In the genomic region with DNA sequence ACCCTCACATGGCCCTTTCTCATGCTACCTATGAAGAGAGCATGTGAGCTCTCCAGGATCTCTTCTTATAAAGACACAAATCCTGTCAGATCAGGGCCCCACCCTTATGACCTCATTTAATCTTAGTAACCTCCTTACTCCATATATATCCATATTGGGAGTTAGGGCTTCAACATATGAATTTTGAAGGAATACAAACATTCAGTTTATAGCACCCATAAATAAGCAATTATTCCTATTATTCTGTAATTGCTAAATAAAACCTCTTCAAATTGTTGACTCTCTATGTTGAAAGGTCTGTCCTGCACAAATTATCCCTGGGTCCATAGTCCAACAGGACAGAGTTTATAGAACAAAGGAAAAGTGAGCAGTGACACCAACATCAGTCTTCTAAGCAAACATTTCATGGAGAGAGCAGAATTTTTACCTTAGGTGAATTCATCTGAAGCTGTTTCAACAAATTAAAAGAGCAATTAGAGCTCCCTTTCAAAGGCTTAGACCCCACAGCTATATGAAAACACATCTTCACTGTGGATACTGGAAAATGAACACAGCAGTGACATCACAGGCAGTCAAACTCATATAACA, we compare ENCODE assay signal across 1 cellular context.
A peak's percentile ranks its signal among the peaks of the same experiment; 100 is the strongest.
TF ChIP-seq lines count a peak whose summit lies in the region.

No MANE protein-coding gene starts in this region.

TF ChIP-seq in HepG2, 621 proteins besides CTCF, POLR2A, EP300 and RAD21 (continued from another document and continues in another):
- TF ChIP-seq, protein P1, sequence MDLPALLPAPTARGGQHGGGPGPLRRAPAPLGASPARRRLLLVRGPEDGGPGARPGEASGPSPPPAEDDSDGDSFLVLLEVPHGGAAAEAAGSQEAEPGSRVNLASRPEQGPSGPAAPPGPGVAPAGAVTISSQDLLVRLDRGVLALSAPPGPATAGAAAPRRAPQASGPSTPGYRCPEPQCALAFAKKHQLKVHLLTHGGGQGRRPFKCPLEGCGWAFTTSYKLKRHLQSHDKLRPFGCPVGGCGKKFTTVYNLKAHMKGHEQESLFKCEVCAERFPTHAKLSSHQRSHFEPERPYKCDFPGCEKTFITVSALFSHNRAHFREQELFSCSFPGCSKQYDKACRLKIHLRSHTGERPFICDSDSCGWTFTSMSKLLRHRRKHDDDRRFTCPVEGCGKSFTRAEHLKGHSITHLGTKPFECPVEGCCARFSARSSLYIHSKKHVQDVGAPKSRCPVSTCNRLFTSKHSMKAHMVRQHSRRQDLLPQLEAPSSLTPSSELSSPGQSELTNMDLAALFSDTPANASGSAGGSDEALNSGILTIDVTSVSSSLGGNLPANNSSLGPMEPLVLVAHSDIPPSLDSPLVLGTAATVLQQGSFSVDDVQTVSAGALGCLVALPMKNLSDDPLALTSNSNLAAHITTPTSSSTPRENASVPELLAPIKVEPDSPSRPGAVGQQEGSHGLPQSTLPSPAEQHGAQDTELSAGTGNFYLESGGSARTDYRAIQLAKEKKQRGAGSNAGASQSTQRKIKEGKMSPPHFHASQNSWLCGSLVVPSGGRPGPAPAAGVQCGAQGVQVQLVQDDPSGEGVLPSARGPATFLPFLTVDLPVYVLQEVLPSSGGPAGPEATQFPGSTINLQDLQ (CRISPR knock-in tag; IDR thresholded peaks at IDR 0.05): no peak
- TF ChIP-seq KDM6A (CRISPR knock-in tag; IDR thresholded peaks at IDR 0.05; ENCODE audit: low read depth): peak; percentile 81; the same call in 1 of the 2 replicates
- TF ChIP-seq, protein P2, sequence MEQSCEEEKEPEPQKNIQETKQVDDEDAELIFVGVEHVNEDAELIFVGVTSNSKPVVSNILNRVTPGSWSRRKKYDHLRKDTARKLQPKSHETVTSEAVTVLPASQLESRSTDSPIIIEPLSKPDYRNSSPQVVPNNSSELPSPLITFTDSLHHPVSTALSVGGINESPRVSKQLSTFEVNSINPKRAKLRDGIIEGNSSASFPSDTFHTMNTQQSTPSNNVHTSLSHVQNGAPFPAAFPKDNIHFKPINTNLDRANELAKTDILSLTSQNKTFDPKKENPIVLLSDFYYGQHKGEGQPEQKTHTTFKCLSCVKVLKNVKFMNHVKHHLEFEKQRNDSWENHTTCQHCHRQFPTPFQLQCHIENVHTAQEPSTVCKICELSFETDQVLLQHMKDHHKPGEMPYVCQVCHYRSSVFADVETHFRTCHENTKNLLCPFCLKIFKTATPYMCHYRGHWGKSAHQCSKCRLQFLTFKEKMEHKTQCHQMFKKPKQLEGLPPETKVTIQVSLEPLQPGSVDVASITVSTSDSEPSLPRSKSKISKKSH (CRISPR knock-in tag; IDR thresholded peaks at IDR 0.05; ENCODE audit: borderline replicate concordance): no peak
- TF ChIP-seq ISX (CRISPR knock-in tag; conservative IDR thresholded peaks at IDR 0.05): no peak
- TF ChIP-seq, protein P3, sequence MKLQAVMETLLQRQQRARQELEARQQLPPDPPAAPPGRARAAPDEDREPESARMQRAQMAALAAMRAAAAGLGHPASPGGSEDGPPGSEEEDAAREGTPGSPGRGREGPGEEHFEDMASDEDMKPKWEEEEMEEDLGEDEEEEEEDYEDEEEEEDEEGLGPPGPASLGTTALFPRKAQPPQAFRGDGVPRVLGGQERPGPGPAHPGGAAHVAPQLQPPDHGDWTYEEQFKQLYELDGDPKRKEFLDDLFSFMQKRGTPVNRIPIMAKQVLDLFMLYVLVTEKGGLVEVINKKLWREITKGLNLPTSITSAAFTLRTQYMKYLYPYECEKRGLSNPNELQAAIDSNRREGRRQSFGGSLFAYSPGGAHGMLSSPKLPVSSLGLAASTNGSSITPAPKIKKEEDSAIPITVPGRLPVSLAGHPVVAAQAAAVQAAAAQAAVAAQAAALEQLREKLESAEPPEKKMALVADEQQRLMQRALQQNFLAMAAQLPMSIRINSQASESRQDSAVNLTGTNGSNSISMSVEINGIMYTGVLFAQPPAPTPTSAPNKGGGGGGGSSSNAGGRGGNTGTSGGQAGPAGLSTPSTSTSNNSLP (IDR thresholded peaks at IDR 0.05; ENCODE audit: low read depth, low read length): peak; percentile 90
- TF ChIP-seq SP1 (IDR thresholded peaks at IDR 0.05): no peak
- TF ChIP-seq SP1 (CRISPR knock-in tag; IDR thresholded peaks at IDR 0.05): no peak
- TF ChIP-seq ZBTB21 (CRISPR knock-in tag; IDR thresholded peaks at IDR 0.05): peak; percentile 90
- TF ChIP-seq XBP1 (CRISPR knock-in tag; IDR thresholded peaks at IDR 0.05): no peak
- TF ChIP-seq, protein P4, sequence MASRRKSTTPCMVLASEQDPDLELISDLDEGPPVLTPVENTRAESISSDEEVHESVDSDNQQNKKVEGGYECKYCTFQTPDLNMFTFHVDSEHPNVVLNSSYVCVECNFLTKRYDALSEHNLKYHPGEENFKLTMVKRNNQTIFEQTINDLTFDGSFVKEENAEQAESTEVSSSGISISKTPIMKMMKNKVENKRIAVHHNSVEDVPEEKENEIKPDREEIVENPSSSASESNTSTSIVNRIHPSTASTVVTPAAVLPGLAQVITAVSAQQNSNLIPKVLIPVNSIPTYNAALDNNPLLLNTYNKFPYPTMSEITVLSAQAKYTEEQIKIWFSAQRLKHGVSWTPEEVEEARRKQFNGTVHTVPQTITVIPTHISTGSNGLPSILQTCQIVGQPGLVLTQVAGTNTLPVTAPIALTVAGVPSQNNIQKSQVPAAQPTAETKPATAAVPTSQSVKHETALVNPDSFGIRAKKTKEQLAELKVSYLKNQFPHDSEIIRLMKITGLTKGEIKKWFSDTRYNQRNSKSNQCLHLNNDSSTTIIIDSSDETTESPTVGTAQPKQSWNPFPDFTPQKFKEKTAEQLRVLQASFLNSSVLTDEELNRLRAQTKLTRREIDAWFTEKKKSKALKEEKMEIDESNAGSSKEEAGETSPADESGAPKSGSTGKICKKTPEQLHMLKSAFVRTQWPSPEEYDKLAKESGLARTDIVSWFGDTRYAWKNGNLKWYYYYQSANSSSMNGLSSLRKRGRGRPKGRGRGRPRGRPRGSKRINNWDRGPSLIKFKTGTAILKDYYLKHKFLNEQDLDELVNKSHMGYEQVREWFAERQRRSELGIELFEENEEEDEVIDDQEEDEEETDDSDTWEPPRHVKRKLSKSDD (CRISPR knock-in tag; IDR thresholded peaks at IDR 0.05; ENCODE audit: low read depth): no peak
- no peak for TF ChIP-seq ZNF33A (CRISPR knock-in tag; IDR thresholded peaks at IDR 0.05; ENCODE audit: borderline replicate concordance)
- TF ChIP-seq, protein P5, sequence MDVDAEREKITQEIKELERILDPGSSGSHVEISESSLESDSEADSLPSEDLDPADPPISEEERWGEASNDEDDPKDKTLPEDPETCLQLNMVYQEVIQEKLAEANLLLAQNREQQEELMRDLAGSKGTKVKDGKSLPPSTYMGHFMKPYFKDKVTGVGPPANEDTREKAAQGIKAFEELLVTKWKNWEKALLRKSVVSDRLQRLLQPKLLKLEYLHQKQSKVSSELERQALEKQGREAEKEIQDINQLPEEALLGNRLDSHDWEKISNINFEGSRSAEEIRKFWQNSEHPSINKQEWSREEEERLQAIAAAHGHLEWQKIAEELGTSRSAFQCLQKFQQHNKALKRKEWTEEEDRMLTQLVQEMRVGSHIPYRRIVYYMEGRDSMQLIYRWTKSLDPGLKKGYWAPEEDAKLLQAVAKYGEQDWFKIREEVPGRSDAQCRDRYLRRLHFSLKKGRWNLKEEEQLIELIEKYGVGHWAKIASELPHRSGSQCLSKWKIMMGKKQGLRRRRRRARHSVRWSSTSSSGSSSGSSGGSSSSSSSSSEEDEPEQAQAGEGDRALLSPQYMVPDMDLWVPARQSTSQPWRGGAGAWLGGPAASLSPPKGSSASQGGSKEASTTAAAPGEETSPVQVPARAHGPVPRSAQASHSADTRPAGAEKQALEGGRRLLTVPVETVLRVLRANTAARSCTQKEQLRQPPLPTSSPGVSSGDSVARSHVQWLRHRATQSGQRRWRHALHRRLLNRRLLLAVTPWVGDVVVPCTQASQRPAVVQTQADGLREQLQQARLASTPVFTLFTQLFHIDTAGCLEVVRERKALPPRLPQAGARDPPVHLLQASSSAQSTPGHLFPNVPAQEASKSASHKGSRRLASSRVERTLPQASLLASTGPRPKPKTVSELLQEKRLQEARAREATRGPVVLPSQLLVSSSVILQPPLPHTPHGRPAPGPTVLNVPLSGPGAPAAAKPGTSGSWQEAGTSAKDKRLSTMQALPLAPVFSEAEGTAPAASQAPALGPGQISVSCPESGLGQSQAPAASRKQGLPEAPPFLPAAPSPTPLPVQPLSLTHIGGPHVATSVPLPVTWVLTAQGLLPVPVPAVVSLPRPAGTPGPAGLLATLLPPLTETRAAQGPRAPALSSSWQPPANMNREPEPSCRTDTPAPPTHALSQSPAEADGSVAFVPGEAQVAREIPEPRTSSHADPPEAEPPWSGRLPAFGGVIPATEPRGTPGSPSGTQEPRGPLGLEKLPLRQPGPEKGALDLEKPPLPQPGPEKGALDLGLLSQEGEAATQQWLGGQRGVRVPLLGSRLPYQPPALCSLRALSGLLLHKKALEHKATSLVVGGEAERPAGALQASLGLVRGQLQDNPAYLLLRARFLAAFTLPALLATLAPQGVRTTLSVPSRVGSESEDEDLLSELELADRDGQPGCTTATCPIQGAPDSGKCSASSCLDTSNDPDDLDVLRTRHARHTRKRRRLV (CRISPR knock-in tag; IDR thresholded peaks at IDR 0.05): no peak
- no peak for TF ChIP-seq ZNF891 (CRISPR knock-in tag; IDR thresholded peaks at IDR 0.05)
- no peak for TF ChIP-seq ZNF292 (CRISPR knock-in tag; IDR thresholded peaks at IDR 0.05; ENCODE audit: borderline replicate concordance, low read depth)
- TF ChIP-seq, protein P6, sequence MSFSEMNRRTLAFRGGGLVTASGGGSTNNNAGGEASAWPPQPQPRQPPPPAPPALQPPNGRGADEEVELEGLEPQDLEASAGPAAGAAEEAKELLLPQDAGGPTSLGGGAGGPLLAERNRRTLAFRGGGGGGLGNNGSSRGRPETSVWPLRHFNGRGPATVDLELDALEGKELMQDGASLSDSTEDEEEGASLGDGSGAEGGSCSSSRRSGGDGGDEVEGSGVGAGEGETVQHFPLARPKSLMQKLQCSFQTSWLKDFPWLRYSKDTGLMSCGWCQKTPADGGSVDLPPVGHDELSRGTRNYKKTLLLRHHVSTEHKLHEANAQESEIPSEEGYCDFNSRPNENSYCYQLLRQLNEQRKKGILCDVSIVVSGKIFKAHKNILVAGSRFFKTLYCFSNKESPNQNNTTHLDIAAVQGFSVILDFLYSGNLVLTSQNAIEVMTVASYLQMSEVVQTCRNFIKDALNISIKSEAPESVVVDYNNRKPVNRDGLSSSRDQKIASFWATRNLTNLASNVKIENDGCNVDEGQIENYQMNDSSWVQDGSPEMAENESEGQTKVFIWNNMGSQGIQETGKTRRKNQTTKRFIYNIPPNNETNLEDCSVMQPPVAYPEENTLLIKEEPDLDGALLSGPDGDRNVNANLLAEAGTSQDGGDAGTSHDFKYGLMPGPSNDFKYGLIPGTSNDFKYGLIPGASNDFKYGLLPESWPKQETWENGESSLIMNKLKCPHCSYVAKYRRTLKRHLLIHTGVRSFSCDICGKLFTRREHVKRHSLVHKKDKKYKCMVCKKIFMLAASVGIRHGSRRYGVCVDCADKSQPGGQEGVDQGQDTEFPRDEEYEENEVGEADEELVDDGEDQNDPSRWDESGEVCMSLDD (CRISPR knock-in tag; IDR thresholded peaks at IDR 0.05; ENCODE audit: borderline replicate concordance): no peak
- TF ChIP-seq, protein P7, sequence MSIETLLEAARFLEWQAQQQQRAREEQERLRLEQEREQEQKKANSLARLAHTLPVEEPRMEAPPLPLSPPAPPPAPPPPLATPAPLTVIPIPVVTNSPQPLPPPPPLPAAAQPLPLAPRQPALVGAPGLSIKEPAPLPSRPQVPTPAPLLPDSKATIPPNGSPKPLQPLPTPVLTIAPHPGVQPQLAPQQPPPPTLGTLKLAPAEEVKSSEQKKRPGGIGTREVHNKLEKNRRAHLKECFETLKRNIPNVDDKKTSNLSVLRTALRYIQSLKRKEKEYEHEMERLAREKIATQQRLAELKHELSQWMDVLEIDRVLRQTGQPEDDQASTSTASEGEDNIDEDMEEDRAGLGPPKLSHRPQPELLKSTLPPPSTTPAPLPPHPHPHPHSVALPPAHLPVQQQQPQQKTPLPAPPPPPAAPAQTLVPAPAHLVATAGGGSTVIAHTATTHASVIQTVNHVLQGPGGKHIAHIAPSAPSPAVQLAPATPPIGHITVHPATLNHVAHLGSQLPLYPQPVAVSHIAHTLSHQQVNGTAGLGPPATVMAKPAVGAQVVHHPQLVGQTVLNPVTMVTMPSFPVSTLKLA (IDR thresholded peaks at IDR 0.05): no peak
- no peak for TF ChIP-seq YY1 (IDR thresholded peaks at IDR 0.05; ENCODE audit: insufficient read depth, insufficient replicate concordance, low read depth, low read length)
- no peak for TF ChIP-seq TOE1 (CRISPR knock-in tag; IDR thresholded peaks at IDR 0.05)
- TF ChIP-seq, protein P8, sequence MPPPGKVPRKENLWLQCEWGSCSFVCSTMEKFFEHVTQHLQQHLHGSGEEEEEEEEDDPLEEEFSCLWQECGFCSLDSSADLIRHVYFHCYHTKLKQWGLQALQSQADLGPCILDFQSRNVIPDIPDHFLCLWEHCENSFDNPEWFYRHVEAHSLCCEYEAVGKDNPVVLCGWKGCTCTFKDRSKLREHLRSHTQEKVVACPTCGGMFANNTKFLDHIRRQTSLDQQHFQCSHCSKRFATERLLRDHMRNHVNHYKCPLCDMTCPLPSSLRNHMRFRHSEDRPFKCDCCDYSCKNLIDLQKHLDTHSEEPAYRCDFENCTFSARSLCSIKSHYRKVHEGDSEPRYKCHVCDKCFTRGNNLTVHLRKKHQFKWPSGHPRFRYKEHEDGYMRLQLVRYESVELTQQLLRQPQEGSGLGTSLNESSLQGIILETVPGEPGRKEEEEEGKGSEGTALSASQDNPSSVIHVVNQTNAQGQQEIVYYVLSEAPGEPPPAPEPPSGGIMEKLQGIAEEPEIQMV (CRISPR knock-in tag; IDR thresholded peaks at IDR 0.05; ENCODE audit: low read depth): no peak
- TF ChIP-seq HES4 (CRISPR knock-in tag; IDR thresholded peaks at IDR 0.05; ENCODE audit: borderline replicate concordance): no peak
- TF ChIP-seq ZFP62 (CRISPR knock-in tag; IDR thresholded peaks at IDR 0.05): no peak
- TF ChIP-seq, protein P9, sequence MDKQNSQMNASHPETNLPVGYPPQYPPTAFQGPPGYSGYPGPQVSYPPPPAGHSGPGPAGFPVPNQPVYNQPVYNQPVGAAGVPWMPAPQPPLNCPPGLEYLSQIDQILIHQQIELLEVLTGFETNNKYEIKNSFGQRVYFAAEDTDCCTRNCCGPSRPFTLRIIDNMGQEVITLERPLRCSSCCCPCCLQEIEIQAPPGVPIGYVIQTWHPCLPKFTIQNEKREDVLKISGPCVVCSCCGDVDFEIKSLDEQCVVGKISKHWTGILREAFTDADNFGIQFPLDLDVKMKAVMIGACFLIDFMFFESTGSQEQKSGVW (CRISPR knock-in tag; IDR thresholded peaks at IDR 0.05; ENCODE audit: borderline replicate concordance): no peak
- TF ChIP-seq, protein P10, sequence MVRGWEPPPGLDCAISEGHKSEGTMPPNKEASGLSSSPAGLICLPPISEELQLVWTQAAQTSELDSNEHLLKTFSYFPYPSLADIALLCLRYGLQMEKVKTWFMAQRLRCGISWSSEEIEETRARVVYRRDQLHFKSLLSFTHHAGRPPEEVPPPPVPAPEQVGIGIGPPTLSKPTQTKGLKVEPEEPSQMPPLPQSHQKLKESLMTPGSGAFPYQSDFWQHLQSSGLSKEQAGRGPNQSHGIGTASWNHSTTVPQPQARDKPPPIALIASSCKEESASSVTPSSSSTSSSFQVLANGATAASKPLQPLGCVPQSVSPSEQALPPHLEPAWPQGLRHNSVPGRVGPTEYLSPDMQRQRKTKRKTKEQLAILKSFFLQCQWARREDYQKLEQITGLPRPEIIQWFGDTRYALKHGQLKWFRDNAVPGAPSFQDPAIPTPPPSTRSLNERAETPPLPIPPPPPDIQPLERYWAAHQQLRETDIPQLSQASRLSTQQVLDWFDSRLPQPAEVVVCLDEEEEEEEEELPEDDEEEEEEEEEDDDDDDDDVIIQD (CRISPR knock-in tag; IDR thresholded peaks at IDR 0.05; ENCODE audit: low read depth): peak; percentile 84; the same call in 1 of the 2 replicates
- TF ChIP-seq TBX3 (IDR thresholded peaks at IDR 0.05; ENCODE audit: borderline replicate concordance): peak; percentile 91
